Comparison of ENCODE assay signal across 13 cellular contexts in the genomic region with DNA sequence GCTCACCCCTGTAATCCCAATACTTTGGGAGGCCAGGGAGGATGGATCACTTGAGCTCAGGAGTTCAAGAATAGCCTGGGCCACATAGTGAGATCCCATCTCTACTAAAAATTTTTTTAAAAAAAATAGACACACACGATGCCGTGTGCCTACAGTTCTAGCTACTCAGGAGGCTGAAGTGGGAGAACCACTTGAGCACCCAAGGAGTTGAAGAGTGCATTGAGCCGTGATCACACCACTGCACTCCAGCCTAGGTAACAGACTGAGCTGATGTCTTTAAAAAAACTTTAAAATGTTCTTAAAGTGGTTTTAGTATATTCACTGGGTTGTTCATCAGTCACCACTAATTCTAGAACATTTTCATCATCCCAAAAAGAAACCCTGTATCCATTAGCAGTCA.
"Had no signal": no experiment of that assay in that cellular context is flagged by ENCODE, and none has a peak within 500 bp of the region (broad histone marks: within the 10 kb centered on the region; RNA-seq: fewer than 3 reads in every experiment).

No MANE protein-coding gene starts in this region.

- DNase-seq: colonic mucosa; dermis blood vessel endothelial cell; foreskin melanocyte; heart left ventricle; hippocampal formation; left colon; mucosa of descending colon; natural killer cell; right cardiac atrium; small intestine; stimulated activated CD4-positive, alpha-beta T cell treated with anti-CD3 and anti-CD28 coated beads, Interleukin-12 subunit alpha, Interleukin-12 subunit beta, amount 100 ng/mL, for 4 hours; stimulated activated naive CD4-positive, alpha-beta T cell treated with Interleukin-2 at 50 U/mL for 16 hours; uterus had no signal

- H3K9me3 ChIP-seq: colonic mucosa, heart left ventricle, mucosa of descending colon, uterus had no signal

- H3K27me3 ChIP-seq: colonic mucosa, heart left ventricle, uterus had no signal

- H3K27ac ChIP-seq: colonic mucosa, heart left ventricle, uterus had no signal

- H3K36me3 ChIP-seq: colonic mucosa, heart left ventricle, uterus had no signal

- ATAC-seq: heart left ventricle, left colon, mucosa of descending colon, natural killer cell, right cardiac atrium had no signal

- H3K4me3 ChIP-seq: colonic mucosa, heart left ventricle, mucosa of descending colon, uterus had no signal

- H3K4me1 ChIP-seq: uterus had no signal

- FAIRE-seq: small intestine had no signal
